Comparison of ENCODE assay signal across 8 cellular contexts in the genomic region with DNA sequence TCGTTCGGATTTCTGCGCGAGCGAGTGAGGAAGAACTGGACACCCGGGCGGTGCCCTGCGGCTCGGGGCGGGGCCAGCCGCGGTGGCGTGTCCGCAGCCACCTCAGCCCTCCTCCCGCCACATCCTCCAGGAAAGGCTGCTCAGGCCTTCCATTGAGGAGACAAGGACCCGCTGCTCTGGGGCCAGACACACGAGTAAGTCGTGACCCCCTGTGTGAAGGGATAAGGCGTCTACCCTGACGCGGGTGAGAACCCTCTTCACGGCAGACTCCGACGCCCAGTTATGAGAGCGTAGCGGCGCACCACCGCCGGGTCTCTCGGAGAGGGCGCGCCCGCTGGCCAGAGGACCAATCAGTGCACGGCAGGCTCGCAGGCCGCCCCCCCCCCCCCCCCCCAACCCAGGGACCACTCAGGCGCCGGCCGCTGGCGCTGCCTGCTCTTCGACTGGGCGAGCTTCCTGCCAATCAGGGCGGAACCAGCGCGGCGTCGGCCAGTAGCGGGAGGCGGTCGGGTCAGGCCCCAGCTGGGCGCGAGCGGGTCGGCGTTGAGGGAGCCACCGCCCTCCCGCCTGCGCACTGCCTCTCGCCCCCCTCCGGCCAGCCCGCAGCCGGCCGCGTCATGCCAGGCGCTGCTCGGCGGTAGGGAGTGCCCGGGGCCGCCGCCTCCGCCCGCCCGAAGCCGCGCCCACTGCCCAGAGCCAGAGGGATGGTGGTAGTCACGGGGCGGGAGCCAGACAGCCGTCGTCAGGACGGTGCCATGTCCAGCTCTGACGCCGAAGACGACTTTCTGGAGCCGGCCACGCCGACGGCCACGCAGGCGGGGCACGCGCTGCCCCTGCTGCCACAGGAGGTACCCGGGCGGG. TPM values are rescaled to one million over a fixed set of nuclear protein-coding genes. Genes with fewer than 3 reads are reported as not detected.
DNase-seq lines count a peak whose midpoint lies in the region; ATAC-seq, FAIRE-seq and TF ChIP-seq lines count a peak whose summit lies in the region.

A gene (plus strand): TSS at position 521 of the 861 bp plus-strand sequence. CDS start 184 bp downstream, at position 705.

- H3K4me1 ChIP-seq in right atrium auricular region: peaks cover 0 to 17% of the 10 kb centered on the region in 2 donors

- peak; percentile 98 for TF ChIP-seq POLR2A in GM18505 (IDR thresholded peaks at IDR 0.05; ENCODE audit: borderline replicate concordance, extremely low read depth, insufficient read depth, insufficient read length)

- peak; percentile 91 for ATAC-seq in GM18505 (IDR thresholded peaks at IDR 0.05; ENCODE audit: unreplicated experiment)
- ATAC-seq in HG02970 (IDR thresholded peaks at IDR 0.05; ENCODE audit: low FRiP score, unreplicated experiment): peak; percentile 92

- H3K36me3 ChIP-seq in right atrium auricular region: no peaks in the 10 kb centered on the region

- peak; percentile 81 for FAIRE-seq in urothelium cell line (lab: Jason Lieb, UNC)

- H3K9me3 ChIP-seq in right atrium auricular region: no peaks in the 10 kb centered on the region

- peak within 1 kb of the TSS; percentile 57 to 77 for H3K4me3 ChIP-seq in right atrium auricular region

- peak within 1 kb of the TSS; percentile 94 to 97 for H3K27ac ChIP-seq in right atrium auricular region

- DNase-seq in NCI-H187 treated with DMSO at 0.1 percent for 48 hours (lab: John Stamatoyannopoulos, UW): peak; percentile 88
- DNase-seq in T-helper 2 cell: peak; percentile 89 to 98 (median 94)
- peak; percentile 58 to 99 (median 98) for DNase-seq in anterior cingulate cortex (lab: John Stamatoyannopoulos, UW)
- peak; percentile 98 for DNase-seq in right atrium auricular region (ENCODE audit: low spot score)
- DNase-seq in pulmonary artery endothelial cell (ENCODE audit: low read depth, low spot score): peak; percentile 96
- peak; percentile 99 for DNase-seq in urothelium cell line (ENCODE audit: low spot score)

- TF ChIP-seq CTCF in right atrium auricular region (IDR thresholded peaks at IDR 0.05): no peak

- H3K27me3 ChIP-seq in right atrium auricular region: no peaks in the 10 kb centered on the region

RNA-seq across cellular contexts. Expression of the gene that starts here (rescaled TPM):
- total RNA-seq in right atrium auricular region (1 to 10 TPM; 8.6 to 10.0 TPM), pulmonary artery endothelial cell (4.6 and 5.8 TPM in 2 replicates)

Comparison
In these comparisons a context has a peak if more than half of its experiments do, and no peak if none do; other contexts are left out.
1. Peak in every context shown above with its lines: DNase-seq, ATAC-seq, H3K4me3 ChIP-seq and H3K27ac ChIP-seq.